8 cellular contexts compared by ENCODE assay signal in the genomic region with DNA sequence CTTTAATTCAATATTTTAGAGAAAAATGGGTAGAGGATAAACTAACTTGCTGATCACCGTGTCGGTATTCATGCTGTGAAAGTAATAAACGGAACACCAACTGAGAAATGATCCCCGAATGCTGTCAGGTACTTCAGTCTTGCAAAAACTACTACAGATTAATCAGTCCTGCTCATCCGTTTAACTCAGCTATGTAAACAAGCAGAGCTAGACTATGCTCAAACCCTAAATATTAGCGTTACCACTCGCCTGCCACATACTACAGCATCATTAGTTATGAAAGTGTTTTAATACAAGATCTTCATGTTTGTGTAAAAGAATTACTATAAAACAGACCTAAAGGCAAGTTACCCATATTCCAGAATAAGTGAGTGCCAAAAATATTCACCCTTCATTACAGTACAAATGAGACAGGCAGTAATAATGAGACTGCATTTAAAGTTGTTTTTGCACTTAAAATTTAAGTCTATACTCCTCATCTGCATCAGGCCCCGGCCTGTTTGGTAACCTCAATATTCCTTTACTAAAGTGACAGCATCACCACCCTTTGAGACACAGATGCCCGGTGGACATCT. TPM values are rescaled to one million over a fixed set of nuclear protein-coding genes. Genes with fewer than 3 reads are reported as not detected.
DNase-seq lines count a peak whose midpoint lies in the region; ATAC-seq and TF ChIP-seq lines count a peak whose summit lies in the region.

No MANE protein-coding gene starts in this region.

- H3K9me2 ChIP-seq in Loucy (replicated peaks; ENCODE audit: low read depth, low read length) = no peaks in the 10 kb centered on the region

- H3K4me1 ChIP-seq in CD4-positive, CD25-positive, alpha-beta regulatory T cell (ENCODE audit: control insufficient read depth, insufficient read depth, low read length, poor library complexity, severe bottlenecking) = peaks cover 18% of the 10 kb centered on the region
- H3K4me1 ChIP-seq in Loucy (ENCODE audit: insufficient read depth, low read length, poor library complexity, severe bottlenecking) = peaks cover 44% of the 10 kb centered on the region
- peaks cover 2% of the 10 kb centered on the region for H3K4me1 ChIP-seq in ectodermal cell (ENCODE audit: control insufficient read depth, insufficient read depth, low read length)
- peaks cover 15% of the 10 kb centered on the region for H3K4me1 ChIP-seq in neural progenitor cell

- peak overlapping the region; percentile 8 for H3K27ac ChIP-seq in CD4-positive, CD25-positive, alpha-beta regulatory T cell (ENCODE audit: insufficient read depth, low read length, poor library complexity, severe bottlenecking)
- H3K27ac ChIP-seq in ectodermal cell (ENCODE audit: insufficient read depth, low read depth, low read length, poor library complexity, severe bottlenecking) (no peak overlapping the region), neural progenitor cell (no peak overlapping the region)

- peak overlapping the region; percentile 85 for H3K4me3 ChIP-seq in CD4-positive, CD25-positive, alpha-beta regulatory T cell (ENCODE audit: low read depth, low read length)
- H3K4me3 ChIP-seq in Loucy (ENCODE audit: low read length, poor library complexity, severe bottlenecking) (peak overlapping the region; percentile 88), ectodermal cell (ENCODE audit: insufficient read depth, low read depth, low read length) (peak overlapping the region; percentile 87), neural progenitor cell (peak overlapping the region; percentile 89)

- H3K36me3 Mint-ChIP-seq in CD4-positive, CD25-positive, alpha-beta regulatory T cell = no peaks in the 10 kb centered on the region
- peaks cover 4% of the 10 kb centered on the region for H3K36me3 Mint-ChIP-seq in neural progenitor cell

- peaks cover 9 to 43% (median 22%) of the 10 kb centered on the region in 4 donors for H3K4me1 Mint-ChIP-seq in CD4-positive, CD25-positive, alpha-beta regulatory T cell
- H3K4me1 Mint-ChIP-seq in neural progenitor cell = peaks cover 48% of the 10 kb centered on the region

- no peak for TF ChIP-seq CTCF in Loucy (conservative IDR thresholded peaks at IDR 0.05; ENCODE audit: low read length)
- no peak for TF ChIP-seq CTCF in neural progenitor cell (IDR thresholded peaks at IDR 0.05)

- H2AFZ ChIP-seq in Loucy (ENCODE audit: low read length) = peak overlapping the region; percentile 96
- peak overlapping the region; percentile 92 for H2AFZ ChIP-seq in neural progenitor cell (replicated peaks)

- peaks cover 2% of the 10 kb centered on the region for H3K27me3 ChIP-seq in CD4-positive, CD25-positive, alpha-beta regulatory T cell (ENCODE audit: control insufficient read depth, insufficient read depth, low read length)
- no peaks in the 10 kb centered on the region for H3K27me3 ChIP-seq in Loucy (ENCODE audit: insufficient read depth, low read length, poor library complexity, severe bottlenecking)
- peaks cover 27% of the 10 kb centered on the region for H3K27me3 ChIP-seq in ectodermal cell (ENCODE audit: control insufficient read depth, insufficient read depth, low read length, poor library complexity, severe bottlenecking)
- peaks cover 12% of the 10 kb centered on the region for H3K27me3 ChIP-seq in neural progenitor cell

- no peak for ATAC-seq in CD4-positive, CD25-positive, alpha-beta regulatory T cell (ENCODE audit: low read depth in 2 of 2)
- ATAC-seq in GM21390 (IDR thresholded peaks at IDR 0.05; ENCODE audit: unreplicated experiment) (no peak), GM21447 (IDR thresholded peaks at IDR 0.05; ENCODE audit: unreplicated experiment) (no peak)

- 29 to 35% methylated on average over 7 of the region's 9 CpGs for WGBS in ectodermal cell, 2 experiments

- no peak for DNase-seq in CD4-positive, CD25-positive, alpha-beta regulatory T cell
- DNase-seq in neural progenitor cell (ENCODE audit: low spot score) (no peak), HuH-7.5 (ENCODE audit: low spot score) (no peak), Kasumi-1 (lab: John Stamatoyannopoulos, UW) (no peak)

- H4K20me1 ChIP-seq in Loucy (ENCODE audit: insufficient read depth, low read length, poor library complexity, severe bottlenecking) = no peaks in the 10 kb centered on the region
- H4K20me1 ChIP-seq in neural progenitor cell (ENCODE audit: low read depth) = peaks cover 2% of the 10 kb centered on the region

- no peaks in the 10 kb centered on the region for H3K9me3 ChIP-seq in CD4-positive, CD25-positive, alpha-beta regulatory T cell (ENCODE audit: control insufficient read depth in 2 of 2, low read length in 2 of 2)
- H3K9me3 ChIP-seq in Loucy (ENCODE audit: insufficient read depth, low read depth, low read length) (no peaks in the 10 kb centered on the region), ectodermal cell (ENCODE audit: control insufficient read depth, low read length) (no peaks in the 10 kb centered on the region), neural progenitor cell (ENCODE audit: low read depth) (no peaks in the 10 kb centered on the region)

- peak overlapping the region; percentile 71 for H3K9ac ChIP-seq in Loucy (ENCODE audit: low read depth, low read length, poor library complexity, severe bottlenecking)
- peak overlapping the region; percentile 42 for H3K9ac ChIP-seq in neural progenitor cell

- H3F3A ChIP-seq in Loucy (ENCODE audit: low read depth) (no peaks in the 10 kb centered on the region), neural progenitor cell (ENCODE audit: low read depth) (no peaks in the 10 kb centered on the region)

- peak overlapping the region; percentile 97 for H3K4me2 ChIP-seq in Loucy (ENCODE audit: low read depth, low read length, poor library complexity, severe bottlenecking)
- H3K4me2 ChIP-seq in neural progenitor cell = peak overlapping the region; percentile 96

- H3K27ac Mint-ChIP-seq in CD4-positive, CD25-positive, alpha-beta regulatory T cell = peak overlapping the region in 2 of 3 donors; percentile 51 to 52
- no peak overlapping the region for H3K27ac Mint-ChIP-seq in neural progenitor cell

- H3K4me3 Mint-ChIP-seq in CD4-positive, CD25-positive, alpha-beta regulatory T cell = peak overlapping the region; percentile 76 to 87 (median 81)
- H3K4me3 Mint-ChIP-seq in neural progenitor cell = peak overlapping the region; percentile 92

- H3K79me2 ChIP-seq in Loucy (ENCODE audit: insufficient read depth, low read length) (peaks cover 37% of the 10 kb centered on the region), neural progenitor cell (ENCODE audit: low read depth) (peaks cover 37% of the 10 kb centered on the region)

- peaks cover 0 to 2% (median 0%) of the 10 kb centered on the region in 7 donors for H3K9me3 Mint-ChIP-seq in CD4-positive, CD25-positive, alpha-beta regulatory T cell
- H3K9me3 Mint-ChIP-seq in neural progenitor cell = peaks cover 3% of the 10 kb centered on the region

- H3K27me3 Mint-ChIP-seq in CD4-positive, CD25-positive, alpha-beta regulatory T cell = peaks cover 35% of the 10 kb centered on the region
- peaks cover 5% of the 10 kb centered on the region for H3K27me3 Mint-ChIP-seq in neural progenitor cell (ENCODE audit: insufficient read depth, low read depth)

- H3K36me3 ChIP-seq in CD4-positive, CD25-positive, alpha-beta regulatory T cell (ENCODE audit: control insufficient read depth, insufficient read depth, low read length) = no peaks in the 10 kb centered on the region
- no peaks in the 10 kb centered on the region for H3K36me3 ChIP-seq in Loucy (ENCODE audit: insufficient read depth, low read length)
- H3K36me3 ChIP-seq in ectodermal cell (ENCODE audit: control insufficient read depth, insufficient read depth, low read length) = no peaks in the 10 kb centered on the region
- H3K36me3 ChIP-seq in neural progenitor cell = no peaks in the 10 kb centered on the region

RNA-seq across cellular contexts. Expression of gene DNMBP, which starts 1.0 kb away (rescaled TPM):
- total RNA-seq in CD4-positive, CD25-positive, alpha-beta regulatory T cell = 2.4 TPM
- under 1 TPM; 0.22 to 0.82 (median 0.61) TPM for polyA plus RNA-seq in CD4-positive, CD25-positive, alpha-beta regulatory T cell
- 33.3 TPM for polyA plus RNA-seq in ectodermal cell (2013, experiment 1 of 4)
- polyA plus RNA-seq in ectodermal cell (2013, experiment 2 of 4) = 30.8 TPM
- 25.5 TPM for polyA plus RNA-seq in ectodermal cell (2013, experiment 3 of 4)
- polyA plus RNA-seq in ectodermal cell (2013, experiment 4 of 4) = 29.5 TPM
- total RNA-seq in neural progenitor cell (ENCODE audit: low replicate concordance) = 24.1 and 26.7 TPM in 2 replicates
